15 cellular contexts compared by ENCODE assay signal in genomic region chr3:142315083-142315482, GRCh38.
DNase-seq lines count a peak whose midpoint lies in the region; TF ChIP-seq lines count a peak whose summit lies in the region.
"Had no signal": no experiment of that assay in that cellular context is flagged by ENCODE, and none has a peak within 500 bp of the region (broad histone marks: within the 10 kb centered on the region; RNA-seq: fewer than 3 reads in every experiment).

No MANE protein-coding gene starts in this region.

- H3K36me3 Mint-ChIP-seq in activated CD4-positive, alpha-beta T cell treated with anti-CD3 and anti-CD28 coated beads, Interleukin-2, amount 10 ng/mL, durations not matched to agents 24 days and 14 days (ENCODE audit: low read depth): peaks cover 50% of the 10 kb centered on the region

- H3K36me3 ChIP-seq in GM23248 (ENCODE audit: low read depth) (peaks cover 24% of the 10 kb centered on the region), PC-9 (ENCODE audit: low read depth) (0 out of 2 replicates have a peak, but pooled peaks cover 7% of the 10 kb centered on the region)
- H3K36me3 ChIP-seq: ovary had no signal

- H3K4me3 ChIP-seq in GM23248: no peak overlapping the region
- no peak overlapping the region for H3K4me3 ChIP-seq in fibroblast of the aortic adventitia (ENCODE audit: low read depth, low read length)
- no peak overlapping the region for H3K4me3 ChIP-seq in PC-9
- H3K4me3 ChIP-seq: cardiac muscle cell, ovary had no signal

- no peak overlapping the region for H3K27ac Mint-ChIP-seq in activated CD4-positive, alpha-beta T cell treated with anti-CD3 and anti-CD28 coated beads, Interleukin-2, amount 10 ng/mL, durations not matched to agents 24 days and 14 days
- H3K27ac Mint-ChIP-seq: activated T-helper 17 cell treated with anti-CD3 and anti-CD28 coated beads, Interleukin-2, amount 50 U/mL, for 72 hours; memory B cell had no signal

- DNase-seq in GM23248 (peak; percentile 69), T1000 (lab: John Stamatoyannopoulos, UW) (peak; percentile 50), fibroblast of the aortic adventitia (ENCODE audit: low read depth) (peak; percentile 64), PC-9 (no peak), NCI-H146 (lab: John Stamatoyannopoulos, UW) (no peak), ACHN (no peak)
- no peak for DNase-seq in activated CD4-positive, alpha-beta T cell treated with anti-CD3 and anti-CD28 coated beads, Interleukin-2, amount 10 ng/mL, durations not matched to agents 24 days and 14 days
- DNase-seq: AML-193, H7, NCI-H1092, ovary had no signal

- no peaks in the 10 kb centered on the region for H3K27me3 Mint-ChIP-seq in activated CD4-positive, alpha-beta T cell treated with anti-CD3 and anti-CD28 coated beads, Interleukin-2, amount 10 ng/mL, durations not matched to agents 24 days and 14 days
- H3K27me3 Mint-ChIP-seq: activated T-helper 17 cell treated with anti-CD3 and anti-CD28 coated beads, Interleukin-2, amount 50 U/mL, for 72 hours; memory B cell had no signal

- CTCF ChIA-PET in PC-9 (lab: Charles Lee): no interaction called here

- no peaks in the 10 kb centered on the region for H3K79me2 ChIP-seq in GM23248 (ENCODE audit: insufficient read depth)
- H3K79me2 ChIP-seq in PC-9 (ENCODE audit: low read depth): no peaks in the 10 kb centered on the region

- peaks cover under 1% of the 10 kb centered on the region for H3K4me1 Mint-ChIP-seq in activated CD4-positive, alpha-beta T cell treated with anti-CD3 and anti-CD28 coated beads, Interleukin-2, amount 10 ng/mL, durations not matched to agents 24 days and 14 days
- H3K4me1 Mint-ChIP-seq: activated T-helper 17 cell treated with anti-CD3 and anti-CD28 coated beads, Interleukin-2, amount 50 U/mL, for 72 hours; memory B cell had no signal

- H4K20me1 ChIP-seq in GM23248 (ENCODE audit: insufficient read depth) (no peaks in the 10 kb centered on the region), PC-9 (ENCODE audit: insufficient read depth) (no peaks in the 10 kb centered on the region)

- in situ Hi-C loops in GM23248 (cut with MboI): no loop called here
- in situ Hi-C loops in ACHN (cut with HindIII; ENCODE audit: low pct_ligation_motif_present, low pct_unique_long_range_greater_than_20kb, low sequenced_read_pairs): no loop called here

- H2AFZ ChIP-seq in GM23248 (no peak overlapping the region), PC-9 (no peak overlapping the region)

- H3K9me2 ChIP-seq in GM23248 (ENCODE audit: insufficient read depth) (no peaks in the 10 kb centered on the region), PC-9 (ENCODE audit: insufficient read depth) (no peaks in the 10 kb centered on the region)

- H3K4me2 ChIP-seq in GM23248 (ENCODE audit: unreplicated experiment) (no peak overlapping the region), PC-9 (no peak overlapping the region)

- TF ChIP-seq CTCF in 22Rv1 (IDR thresholded peaks at IDR 0.05) (no peak), fibroblast of the aortic adventitia (IDR thresholded peaks at IDR 0.05; ENCODE audit: insufficient read depth, low read length) (no peak), PC-9 (conservative IDR thresholded peaks at IDR 0.05) (no peak)

- H3K9me3 ChIP-seq in GM23248 (ENCODE audit: low read depth) (no peaks in the 10 kb centered on the region), PC-9 (ENCODE audit: insufficient read depth, low read depth) (no peaks in the 10 kb centered on the region)
- H3K9me3 ChIP-seq: ovary had no signal

- POLR2A ChIA-PET in PC-9 (lab: Charles Lee; ENCODE audit: unreplicated experiment): no interaction called here

- H3K4me1 ChIP-seq in GM23248 (ENCODE audit: insufficient read depth) (peaks cover 29% of the 10 kb centered on the region), PC-9 (replicated peaks; ENCODE audit: insufficient read depth) (0 out of 2 replicates have a peak, but pooled peaks cover 9% of the 10 kb centered on the region)

- H3K27me3 ChIP-seq in GM23248 (replicated peaks; ENCODE audit: insufficient read depth) (no peaks in the 10 kb centered on the region), PC-9 (ENCODE audit: insufficient read depth, low read depth) (no peaks in the 10 kb centered on the region)
- H3K27me3 ChIP-seq: cardiac muscle cell, ovary had no signal

- peak overlapping the region; percentile 38; the same call in 1 of the 2 replicates for H3K27ac ChIP-seq in 22Rv1
- no peak overlapping the region for H3K27ac ChIP-seq in GM23248
- no peak overlapping the region for H3K27ac ChIP-seq in PC-9
- H3K27ac ChIP-seq: cardiac muscle cell, ovary had no signal

- no peaks in the 10 kb centered on the region for H3K9me3 Mint-ChIP-seq in activated CD4-positive, alpha-beta T cell treated with anti-CD3 and anti-CD28 coated beads, Interleukin-2, amount 10 ng/mL, durations not matched to agents 24 days and 14 days
- H3K9me3 Mint-ChIP-seq: activated T-helper 17 cell treated with anti-CD3 and anti-CD28 coated beads, Interleukin-2, amount 50 U/mL, for 72 hours; memory B cell had no signal

- BruUV-seq in PC-9 (replicated peaks; lab: Mats Ljungman, UMichigan): no TSS peak

- no peak overlapping the region for H3K4me3 Mint-ChIP-seq in activated CD4-positive, alpha-beta T cell treated with anti-CD3 and anti-CD28 coated beads, Interleukin-2, amount 10 ng/mL, durations not matched to agents 24 days and 14 days
- H3K4me3 Mint-ChIP-seq: activated T-helper 17 cell treated with anti-CD3 and anti-CD28 coated beads, Interleukin-2, amount 50 U/mL, for 72 hours; memory B cell had no signal

- H3F3A ChIP-seq in GM23248 (ENCODE audit: insufficient read depth) (peaks cover 26% of the 10 kb centered on the region), PC-9 (ENCODE audit: insufficient read depth, low read depth) (0 out of 2 replicates have a peak, but pooled peaks cover 3% of the 10 kb centered on the region)

- H3K9ac ChIP-seq in GM23248: no peak overlapping the region

- intact Hi-C loops in PC-9 (cut with micrococcal nuclease; ENCODE audit: unreplicated experiment): no loop called here
- intact Hi-C loops in activated CD4-positive, alpha-beta T cell treated with anti-CD3 and anti-CD28 coated beads, Interleukin-2, amount 10 ng/mL, durations not matched to agents 24 days and 14 days (cut with micrococcal nuclease): no loop called here

Comparison
In these comparisons a context has a peak if more than half of its experiments do, and no peak if none do; other contexts are left out.
1. DNase-seq: peak in GM23248 (single experiment), T1000 (single experiment) and fibroblast of the aortic adventitia (single experiment); none in PC-9 (0 of 2), activated CD4-positive, alpha-beta T cell treated with anti-CD3 and anti-CD28 coated beads, Interleukin-2, amount 10 ng/mL, durations not matched to agents 24 days and 14 days (single experiment), NCI-H146 (single experiment) and ACHN (single experiment).